Comparison of ENCODE assay signal across 20 cellular contexts in the genomic region with DNA sequence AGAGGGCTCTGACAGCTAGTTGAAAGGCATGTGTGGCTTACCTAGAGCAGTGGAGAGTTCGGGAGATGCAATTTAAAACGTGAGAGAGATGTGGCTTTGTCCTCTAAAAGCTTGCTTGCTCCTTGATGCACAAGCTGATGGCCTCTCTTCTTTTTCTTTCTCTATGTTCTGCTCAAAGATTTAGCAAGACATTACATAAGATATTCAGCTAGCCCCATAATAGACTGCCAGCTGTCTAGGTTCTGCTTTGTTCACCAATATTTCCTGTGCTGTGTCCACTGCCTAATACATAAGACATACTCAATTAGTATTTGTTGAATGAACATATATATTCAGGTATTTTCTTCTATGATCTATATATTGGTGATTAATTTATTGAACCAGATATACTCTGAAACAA. TPM values are rescaled to one million over a fixed set of nuclear protein-coding genes. Genes with fewer than 3 reads are reported as not detected.
DNase-seq lines count a peak whose midpoint lies in the region; ATAC-seq and TF ChIP-seq lines count a peak whose summit lies in the region.
"Had no signal": no experiment of that assay in that cellular context is flagged by ENCODE, and none has a peak within 500 bp of the region (broad histone marks: within the 10 kb centered on the region; RNA-seq: fewer than 3 reads in every experiment).

No MANE protein-coding gene starts in this region.

- H3K79me2 ChIP-seq in SK-N-SH (ENCODE audit: insufficient read depth): peaks cover 92% of the 10 kb centered on the region

- TF ChIP-seq POLR2A in esophagus muscularis mucosa (IDR thresholded peaks at IDR 0.05; ENCODE audit: low read depth) (no peak), thyroid gland (IDR thresholded peaks at IDR 0.05) (no peak)

- 94% methylated on average over 2 of the region's 2 CpGs for WGBS in SK-N-SH (ENCODE audit: low lambda C conversion rate)
- 62% methylated on average over 2 of the region's 2 CpGs for WGBS in esophagus muscularis mucosa
- 56 to 58% methylated on average over 2 of the region's 2 CpGs for WGBS in lung, 2 donors
- WGBS in thyroid gland, 2 donors: 63 to 70% methylated on average over 2 of the region's 2 CpGs
- WGBS in aorta, 2 donors: 38 to 43% methylated on average over 2 of the region's 2 CpGs

- POLR2A ChIA-PET in SK-N-SH (lab: Yijun Ruan, JAX): interaction anchor here (0.9 kb wide), 1 partner anchor 17 kb away, joined by 3 read pairs; no protein-coding TSS in a partner anchor

- H3K4me3 ChIP-seq in SK-N-SH (ENCODE audit: low read depth in 2 of 2, low read length in 1 of 2) (no peak overlapping the region), esophagus muscularis mucosa (no peak overlapping the region), lung (no peak overlapping the region), thyroid gland (replicated peaks in 1 of 3) (no peak overlapping the region), aorta (ENCODE audit: low read length in 2 of 2) (no peak overlapping the region)

- no peak overlapping the region for H3K4me2 ChIP-seq in SK-N-SH

- peaks cover 2 to 6% of the 10 kb centered on the region in 2 experiments; a peak in 2 of 4 replicates for H3K4me1 ChIP-seq in SK-N-SH (ENCODE audit: control insufficient read depth in 1 of 2, insufficient read depth in 2 of 2, low read depth in 1 of 2, low read length in 1 of 2)
- H3K4me1 ChIP-seq in esophagus muscularis mucosa: peaks cover 22 to 64% (median 53%) of the 10 kb centered on the region in 4 donors
- peaks cover 11 to 13% of the 10 kb centered on the region in 2 donors for H3K4me1 ChIP-seq in lung (ENCODE audit: control insufficient read depth in 2 of 2, insufficient read depth in 2 of 2, low read length in 2 of 2)
- peaks cover 6 to 16% of the 10 kb centered on the region in 2 donors for H3K4me1 ChIP-seq in thyroid gland
- peaks cover 2 to 9% of the 10 kb centered on the region in 2 donors for H3K4me1 ChIP-seq in aorta (ENCODE audit: control insufficient read depth in 1 of 2, insufficient read depth in 2 of 2, low read length in 2 of 2)
- H3K4me1 ChIP-seq: BE2C had no signal

- no peak overlapping the region for H3K9ac ChIP-seq in SK-N-SH

- H2AFZ ChIP-seq in SK-N-SH (ENCODE audit: low read depth): no peak overlapping the region

- ATAC-seq in SK-N-SH treated with all-trans-retinoic acid at 6 μM for 48 hours (peak; percentile 55), lung (ENCODE audit: insufficient read depth, low FRiP score) (peak; percentile 9), GM18873 (IDR thresholded peaks at IDR 0.05; ENCODE audit: low FRiP score, unreplicated experiment) (no peak), aorta (ENCODE audit: low FRiP score) (no peak)
- ATAC-seq: stimulated activated naive CD8-positive, alpha-beta T cell treated with anti-CD3 and anti-CD28 coated beads, Interleukin-15, Interleukin-2, amounts not matched to agents 100 U/mL and 50 U/mL, for 24 hours; T-helper 17 cell had no signal

- H3K27ac ChIP-seq in SK-N-SH (ENCODE audit: low read depth in 2 of 2, low read length in 1 of 2): no peak overlapping the region; a peak in 1 of 4 replicates
- peak overlapping the region in 3 of 4 donors; percentile 14 to 45 (median 38) for H3K27ac ChIP-seq in esophagus muscularis mucosa (replicated peaks in 1 of 4)
- H3K27ac ChIP-seq in lung (ENCODE audit: low read depth in 1 of 2, low read length in 1 of 2): no peak overlapping the region
- H3K27ac ChIP-seq in thyroid gland: peak overlapping the region in 2 of 3 donors; percentile 9 to 31
- H3K27ac ChIP-seq in aorta (ENCODE audit: low read depth in 1 of 2, low read length in 2 of 2): no peak overlapping the region
- H3K27ac ChIP-seq: VCaP had no signal

- peaks cover 11% of the 10 kb centered on the region for H4K20me1 ChIP-seq in SK-N-SH (ENCODE audit: insufficient read depth)

- TF ChIP-seq RAD21 in SK-N-SH (IDR thresholded peaks at IDR 0.05; ENCODE audit: low read length): no peak

- in situ Hi-C loops in ACHN (cut with HindIII; ENCODE audit: low pct_ligation_motif_present, low pct_unique_long_range_greater_than_20kb, low sequenced_read_pairs): no loop called here

- no peak for TF ChIP-seq EP300 in SK-N-SH (IDR thresholded peaks at IDR 0.05; ENCODE audit: borderline replicate concordance in 1 of 2, low read depth in 1 of 2, low read length in 1 of 2)
- no peak for TF ChIP-seq EP300 in esophagus muscularis mucosa (IDR thresholded peaks at IDR 0.05)

- intact Hi-C loops in esophagus muscularis mucosa (cut with DNase I): no loop called here
- intact Hi-C loops in thyroid gland (cut with DNase I): no loop called here
- intact Hi-C loops in aorta (cut with DNase I): no loop called here

- CTCF ChIA-PET in SK-N-SH (lab: Yijun Ruan, JAX): interaction anchor here (1.1 to 1.5 kb wide), 3 partner anchors 10 to 133 kb away, joined by 3 read pairs; no protein-coding TSS in a partner anchor

- H3K27me3 ChIP-seq in SK-N-SH (ENCODE audit: insufficient read depth) (no peaks in the 10 kb centered on the region), esophagus muscularis mucosa (no peaks in the 10 kb centered on the region), lung (ENCODE audit: control insufficient read depth, insufficient read depth) (no peaks in the 10 kb centered on the region), thyroid gland (no peaks in the 10 kb centered on the region), aorta (ENCODE audit: control insufficient read depth in 1 of 2, insufficient read depth in 2 of 2, low read length in 1 of 2) (no peaks in the 10 kb centered on the region)
- H3K27me3 ChIP-seq: BE2C had no signal

- H3K36me3 ChIP-seq in SK-N-SH (replicated peaks in 1 of 2; ENCODE audit: control insufficient read depth in 1 of 2, insufficient read depth in 2 of 2, low read length in 1 of 2) (peaks cover 0 to 24% of the 10 kb centered on the region in 2 experiments), esophagus muscularis mucosa (no peaks in the 10 kb centered on the region), lung (ENCODE audit: control insufficient read depth in 2 of 2, insufficient read depth in 2 of 2, low read length in 2 of 2) (no peaks in the 10 kb centered on the region), thyroid gland (no peaks in the 10 kb centered on the region), aorta (ENCODE audit: control insufficient read depth in 1 of 2, insufficient read depth in 2 of 2, low read length in 1 of 2) (no peaks in the 10 kb centered on the region)
- H3K36me3 ChIP-seq: BE2C had no signal

- H3K9me2 ChIP-seq in SK-N-SH: no peaks in the 10 kb centered on the region

- TF ChIP-seq CTCF in SK-N-SH (IDR thresholded peaks at IDR 0.05): no peak
- no peak for TF ChIP-seq CTCF in esophagus muscularis mucosa (IDR thresholded peaks at IDR 0.05)
- TF ChIP-seq CTCF in lung (IDR thresholded peaks at IDR 0.05; ENCODE audit: control extremely low read depth, extremely low read depth): no peak
- TF ChIP-seq CTCF in thyroid gland (IDR thresholded peaks at IDR 0.05): no peak

- DNase-seq in SK-N-SH (no peak), esophagus muscularis mucosa (ENCODE audit: extremely low spot score) (no peak), lung (ENCODE audit: low spot score) (no peak), thyroid gland (no peak), ACHN (no peak), aorta (no peak)
- DNase-seq: 8988T; activated CD4-positive, alpha-beta T cell treated with anti-CD3 and anti-CD28 coated beads, Interleukin-2, amount 50 U/mL, for 4 hours; activated naive CD4-positive, alpha-beta T cell; activated T-cell treated with anti-CD3 and anti-CD28 coated beads for 4 hours; BE2C; NCI-H1417 treated with DMSO at 0.1 percent for 48 hours; NCI-H510A treated with DMSO at 0.1 percent for 48 hours; SHP77 treated with DMSO at 0.1 percent for 48 hours; stimulated activated CD4-positive, alpha-beta T cell treated with anti-CD3 and anti-CD28 coated beads, Interleukin-2, amount 100 ng/mL, for 24 hours; stimulated activated naive CD8-positive, alpha-beta T cell treated with anti-CD3 and anti-CD28 coated beads, Interleukin-15, Interleukin-2, amounts not matched to agents 100 U/mL and 50 U/mL, for 24 hours; T-helper 17 cell had no signal

- H3F3A ChIP-seq in SK-N-SH (replicated peaks; ENCODE audit: insufficient read depth): peaks cover 4% of the 10 kb centered on the region

- H3K9me3 ChIP-seq in SK-N-SH (no peaks in the 10 kb centered on the region), esophagus muscularis mucosa (no peaks in the 10 kb centered on the region), lung (ENCODE audit: control insufficient read depth in 2 of 2, insufficient read depth in 1 of 2, low read length in 1 of 2) (no peaks in the 10 kb centered on the region), thyroid gland (no peaks in the 10 kb centered on the region), aorta (ENCODE audit: control insufficient read depth, low read length) (no peaks in the 10 kb centered on the region)
- H3K9me3 ChIP-seq: BE2C had no signal

TF ChIP-seq in SK-N-SH treated with all-trans-retinoic acid at 6 μM for 48 hours, 23 proteins besides CTCF, POLR2A, EP300 and RAD21 (continues in another document):
- TF ChIP-seq OSR1 (CRISPR knock-in tag; IDR thresholded peaks at IDR 0.05): no peak

TF ChIP-seq in SK-N-SH, 30 proteins besides CTCF, POLR2A, EP300 and RAD21:
- TF ChIP-seq TEAD4 (IDR thresholded peaks at IDR 0.05; ENCODE audit: borderline replicate concordance, insufficient read depth) (no peak), RCOR1 (IDR thresholded peaks at IDR 0.05; ENCODE audit: low read length) (no peak), FOSL2 (IDR thresholded peaks at IDR 0.05; ENCODE audit: borderline replicate concordance, low read depth) (no peak)
TF ChIP-seq in SK-N-SH: peak in this region for 0.

RNA-seq across cellular contexts. Expression of a gene that starts 31.1 kb away (rescaled TPM):
- polyA plus RNA-seq in SK-N-SH (2012; rRNA removed): 77.7 and 86.8 TPM in 2 replicates
- 88.6 and 91.1 TPM in 2 replicates for polyA plus RNA-seq in SK-N-SH (2012; cell fraction: cytosol; rRNA removed)
- polyA plus RNA-seq in SK-N-SH (2012; cell fraction: nucleus; rRNA removed): 42.9 and 50.4 TPM in 2 replicates
- total RNA-seq in esophagus muscularis mucosa: 100 to 1,000 TPM in 1 of 4 donors, 10 to 100 TPM in 3; 51.9 to 151 (median 78.9) TPM
- total RNA-seq in lung: 10 to 100 TPM; 69.5 to 96.8 TPM
- polyA plus RNA-seq in lung: 10 to 100 TPM; 30.5 to 45.0 TPM
- 100 to 1,000 TPM in 1 of 4 donors, 10 to 100 TPM in 3; 41.7 to 101 (median 73.3) TPM for total RNA-seq in thyroid gland
- total RNA-seq in aorta: 10 to 100 TPM; 59.8 to 67.5 TPM
- 10 to 100 TPM; 45.0 to 82.0 TPM for polyA plus RNA-seq in aorta

Comparison
In these comparisons a context has a peak if more than half of its experiments do, and no peak if none do; other contexts are left out.
1. ATAC-seq: peak in SK-N-SH treated with all-trans-retinoic acid at 6 μM for 48 hours (single experiment) and lung (single experiment); none in GM18873 (single experiment) and aorta (single experiment).
2. H3K27ac ChIP-seq: peak in esophagus muscularis mucosa (3 of 4) and thyroid gland (2 of 3); none in SK-N-SH (0 of 2), lung (0 of 2) and aorta (0 of 2).